20 cellular contexts compared by ENCODE assay signal in the genomic region with DNA sequence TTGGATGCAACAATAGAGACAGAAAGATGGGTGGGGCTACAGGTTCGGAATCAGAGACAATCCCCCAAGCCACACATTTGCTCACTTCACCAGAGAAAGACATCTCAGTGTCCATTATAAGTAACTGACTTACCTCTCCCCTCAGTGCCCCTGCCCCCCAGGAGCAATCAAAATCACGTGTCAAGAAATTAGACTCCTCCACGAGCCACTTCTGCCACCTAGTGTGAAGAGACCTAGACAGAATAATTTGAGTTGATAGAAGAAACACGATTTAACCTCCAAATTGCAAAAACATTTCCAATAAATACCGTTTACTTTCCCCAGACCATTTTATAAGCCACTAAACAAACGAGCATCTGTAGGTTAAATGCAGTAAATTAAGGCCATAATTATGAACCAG.
DNase-seq lines count a peak whose midpoint lies in the region; ATAC-seq, FAIRE-seq and TF ChIP-seq lines count a peak whose summit lies in the region.
"Had no signal": no experiment of that assay in that cellular context is flagged by ENCODE, and none has a peak within 500 bp of the region (broad histone marks: within the 10 kb centered on the region; RNA-seq: fewer than 3 reads in every experiment).

No MANE protein-coding gene starts in this region.

- no peaks in the 10 kb centered on the region for H3K9me3 ChIP-seq in Loucy (ENCODE audit: insufficient read depth, low read depth, low read length)
- no peaks in the 10 kb centered on the region for H3K9me3 ChIP-seq in astrocyte (ENCODE audit: insufficient read depth, low read depth, low read length)
- H3K9me3 ChIP-seq: ascending aorta, prostate gland, spleen, vagina had no signal

- H3F3A ChIP-seq in Loucy (ENCODE audit: low read depth) = no peaks in the 10 kb centered on the region

- H3K9ac ChIP-seq in Loucy (ENCODE audit: low read depth, low read length, poor library complexity, severe bottlenecking) (no peak overlapping the region), astrocyte (ENCODE audit: low read length) (no peak overlapping the region)

- H3K27me3 ChIP-seq in Loucy (ENCODE audit: insufficient read depth, low read length, poor library complexity, severe bottlenecking) = no peaks in the 10 kb centered on the region
- H3K27me3 ChIP-seq in astrocyte (ENCODE audit: insufficient read depth, low read length) = no peaks in the 10 kb centered on the region
- H3K27me3 ChIP-seq: ascending aorta, vagina had no signal

- H3K27me3 Mint-ChIP-seq in astrocyte (ENCODE audit: low read depth, unreplicated experiment) = peaks cover 4% of the 10 kb centered on the region
- H3K27me3 Mint-ChIP-seq in effector memory CD8-positive, alpha-beta T cell = peaks cover 5 to 19% of the 10 kb centered on the region in 2 donors
- H3K27me3 Mint-ChIP-seq: CD4-positive, CD25-positive, alpha-beta regulatory T cell; stimulated activated naive CD8-positive, alpha-beta T cell treated with anti-CD3 and anti-CD28 coated beads, Interleukin-15, Interleukin-2, amounts not matched to agents 100 ng/mL and 50 ng/mL, for 24 hours had no signal

- no peak for FAIRE-seq in astrocyte (lab: Jason Lieb, UNC)

- H3K36me3 Mint-ChIP-seq in astrocyte (ENCODE audit: low read depth, unreplicated experiment) = no peaks in the 10 kb centered on the region
- no peaks in the 10 kb centered on the region for H3K36me3 Mint-ChIP-seq in effector memory CD8-positive, alpha-beta T cell (ENCODE audit: insufficient read depth)
- H3K36me3 Mint-ChIP-seq: CD4-positive, CD25-positive, alpha-beta regulatory T cell; naive B cell had no signal

- H3K4me2 ChIP-seq in Loucy (ENCODE audit: low read depth, low read length, poor library complexity, severe bottlenecking) (no peak overlapping the region), astrocyte (ENCODE audit: low read length) (no peak overlapping the region)

- H3K36me3 ChIP-seq in Loucy (ENCODE audit: insufficient read depth, low read length) (no peaks in the 10 kb centered on the region), astrocyte (ENCODE audit: insufficient read depth, low read length) (no peaks in the 10 kb centered on the region)
- H3K36me3 ChIP-seq: ascending aorta, prostate gland, spleen, vagina had no signal

- peak; percentile 28; the same call in 1 of the 2 replicates for TF ChIP-seq CTCF in 22Rv1 (IDR thresholded peaks at IDR 0.05)
- peak; percentile 22 for TF ChIP-seq CTCF in AG09319 (IDR thresholded peaks at IDR 0.05; ENCODE audit: low read depth, low read length)
- TF ChIP-seq CTCF in Loucy (conservative IDR thresholded peaks at IDR 0.05; ENCODE audit: low read length) = peak; percentile 35
- peak; percentile 6 for TF ChIP-seq CTCF in astrocyte (IDR thresholded peaks at IDR 0.05; ENCODE audit: insufficient read depth, low read depth, low read length)

- no peak overlapping the region for H3K4me3 ChIP-seq in Loucy (ENCODE audit: low read length, poor library complexity, severe bottlenecking)
- H3K4me3 ChIP-seq in astrocyte (ENCODE audit: insufficient read depth, low read depth, low read length) = no peak overlapping the region
- H3K4me3 ChIP-seq: ascending aorta, dorsolateral prefrontal cortex, prostate gland, spleen, vagina had no signal

- H2AFZ ChIP-seq in Loucy (ENCODE audit: low read length) (no peak overlapping the region), astrocyte (ENCODE audit: low read depth, low read length) (peak overlapping the region; percentile 16)

- H3K4me1 Mint-ChIP-seq in astrocyte (ENCODE audit: low read depth, unreplicated experiment) = peaks cover 9% of the 10 kb centered on the region
- no peaks in the 10 kb centered on the region for H3K4me1 Mint-ChIP-seq in effector memory CD8-positive, alpha-beta T cell (ENCODE audit: low read depth in 2 of 2)
- H3K4me1 Mint-ChIP-seq: CD4-positive, CD25-positive, alpha-beta regulatory T cell; naive B cell had no signal

- H3K4me1 ChIP-seq in Loucy (ENCODE audit: insufficient read depth, low read length, poor library complexity, severe bottlenecking) (no peaks in the 10 kb centered on the region), astrocyte (ENCODE audit: insufficient read depth, low read length) (peaks cover 7% of the 10 kb centered on the region)
- H3K4me1 ChIP-seq: ascending aorta, prostate gland, spleen had no signal

- no peak for ATAC-seq in activated CD4-positive, CD25-positive, alpha-beta regulatory T cell treated with anti-CD3 and anti-CD28 coated beads, Interleukin-2, amount 50 U/mL, for 24 hours
- no peak for ATAC-seq in effector memory CD8-positive, alpha-beta T cell (replicated peaks)

- H4K20me1 ChIP-seq in Loucy (ENCODE audit: insufficient read depth, low read length, poor library complexity, severe bottlenecking) (no peaks in the 10 kb centered on the region), astrocyte (ENCODE audit: insufficient read depth, low read length) (no peaks in the 10 kb centered on the region)

- H3K9me2 ChIP-seq in Loucy (replicated peaks; ENCODE audit: low read depth, low read length) = no peaks in the 10 kb centered on the region

- no peak overlapping the region for H3K4me3 Mint-ChIP-seq in astrocyte (ENCODE audit: unreplicated experiment)
- no peak overlapping the region for H3K4me3 Mint-ChIP-seq in effector memory CD8-positive, alpha-beta T cell
- H3K4me3 Mint-ChIP-seq: CD4-positive, CD25-positive, alpha-beta regulatory T cell; naive B cell; stimulated activated naive CD8-positive, alpha-beta T cell treated with anti-CD3 and anti-CD28 coated beads, Interleukin-15, Interleukin-2, amounts not matched to agents 100 ng/mL and 50 ng/mL, for 24 hours; T-helper 1 cell treated with Interleukin-12 subunit alpha and Interleukin-12 subunit beta and Interleukin-4 antibody, amounts not matched to agents 30 μg/mL and 1 μg/mL, for 36 hours had no signal

- H3K9me3 Mint-ChIP-seq in astrocyte (ENCODE audit: unreplicated experiment) = no peaks in the 10 kb centered on the region
- peaks cover 0 to 2% of the 10 kb centered on the region in 2 donors for H3K9me3 Mint-ChIP-seq in effector memory CD8-positive, alpha-beta T cell
- H3K9me3 Mint-ChIP-seq: stimulated activated naive CD8-positive, alpha-beta T cell treated with anti-CD3 and anti-CD28 coated beads, Interleukin-15, Interleukin-2, amounts not matched to agents 100 ng/mL and 50 ng/mL, for 24 hours; T-helper 1 cell treated with Interleukin-12 subunit alpha and Interleukin-12 subunit beta and Interleukin-4 antibody, amounts not matched to agents 30 μg/mL and 1 μg/mL, for 36 hours had no signal

- H3K79me2 ChIP-seq in Loucy (ENCODE audit: insufficient read depth, low read length) (no peaks in the 10 kb centered on the region), astrocyte (ENCODE audit: insufficient read depth, low read length) (no peaks in the 10 kb centered on the region)

- DNase-seq in AG09319 (ENCODE audit: extremely low read depth, low read depth) (no peak), astrocyte (ENCODE audit: low read depth) (no peak), Kasumi-1 (lab: John Stamatoyannopoulos, UW) (no peak), MV-4-11 (lab: John Stamatoyannopoulos, UW) (no peak)
- no peak for DNase-seq in effector memory CD8-positive, alpha-beta T cell
- DNase-seq: activated effector memory CD4-positive, alpha-beta T cell treated with anti-CD3 and anti-CD28 coated beads, Interleukin-2, amount 50 U/mL, for 16 hours; CD4-positive, CD25-positive, alpha-beta regulatory T cell; dorsolateral prefrontal cortex; naive B cell; NCI-H345; spleen had no signal

- no peak overlapping the region for H3K27ac ChIP-seq in 22Rv1
- no peak overlapping the region for H3K27ac ChIP-seq in astrocyte (ENCODE audit: low read depth, low read length)
- H3K27ac ChIP-seq: ascending aorta, dorsolateral prefrontal cortex, HL-60, prostate gland, spleen, vagina had no signal

- no peak overlapping the region for H3K27ac Mint-ChIP-seq in astrocyte (ENCODE audit: unreplicated experiment)
- no peak overlapping the region for H3K27ac Mint-ChIP-seq in effector memory CD8-positive, alpha-beta T cell
- H3K27ac Mint-ChIP-seq: CD4-positive, CD25-positive, alpha-beta regulatory T cell; stimulated activated naive CD8-positive, alpha-beta T cell treated with anti-CD3 and anti-CD28 coated beads, Interleukin-15, Interleukin-2, amounts not matched to agents 100 ng/mL and 50 ng/mL, for 24 hours; T-helper 1 cell treated with Interleukin-12 subunit alpha and Interleukin-12 subunit beta and Interleukin-4 antibody, amounts not matched to agents 30 μg/mL and 1 μg/mL, for 36 hours had no signal
